ENCODE assay signal across 8 cellular contexts in genomic region chr4:151099226-151099975, GRCh38. TPM values are rescaled to one million over a fixed set of nuclear protein-coding genes. Genes with fewer than 3 reads are reported as not detected.
DNase-seq lines count a peak whose midpoint lies in the region; TF ChIP-seq lines count a peak whose summit lies in the region.

RPS3A (plus strand) TSS chr4:151099628; CDS start chr4:151099653, 25 bp downstream.

- H3K27me3 ChIP-seq in H7 (ENCODE audit: control insufficient read depth, insufficient read depth, low read length) (no peaks in the 10 kb centered on the region), neural progenitor cell (no peaks in the 10 kb centered on the region), subcutaneous abdominal adipose tissue (ENCODE audit: control insufficient read depth in 5 of 5, insufficient read depth in 4 of 5, low read length in 5 of 5) (no peaks in the 10 kb centered on the region)

- H3F3A ChIP-seq in neural progenitor cell (ENCODE audit: low read depth) = peaks cover 40% of the 10 kb centered on the region

- H3K27ac ChIP-seq in neural progenitor cell = peak within 1 kb of the TSS; percentile 89
- peak within 1 kb of the TSS; percentile 90 for H3K27ac ChIP-seq in subcutaneous abdominal adipose tissue (ENCODE audit: low read depth, low read length)

- peaks cover 42% of the 10 kb centered on the region for H3K79me2 ChIP-seq in neural progenitor cell (ENCODE audit: low read depth)

- peaks cover 20% of the 10 kb centered on the region for H3K4me1 Mint-ChIP-seq in neural progenitor cell

- H3K9me3 ChIP-seq in neural progenitor cell (ENCODE audit: low read depth) (no peaks in the 10 kb centered on the region), subcutaneous abdominal adipose tissue (ENCODE audit: control insufficient read depth in 5 of 5, low read length in 5 of 5) (no peaks in the 10 kb centered on the region)

- peak within 1 kb of the TSS; percentile 99 for H3K4me3 ChIP-seq in H7 (ENCODE audit: insufficient read depth, low read depth, low read length)
- H3K4me3 ChIP-seq in fibroblast of villous mesenchyme (ENCODE audit: low read depth, low read length) = peak within 1 kb of the TSS; percentile 95
- peak within 1 kb of the TSS; percentile 86 for H3K4me3 ChIP-seq in neural progenitor cell
- H3K4me3 ChIP-seq in subcutaneous abdominal adipose tissue (ENCODE audit: low read depth in 1 of 5, low read length in 5 of 5) = peak within 1 kb of the TSS; percentile 86 to 99 (median 98)

- H4K20me1 ChIP-seq in neural progenitor cell (ENCODE audit: low read depth) = peaks cover 46% of the 10 kb centered on the region

- peak within 1 kb of the TSS; percentile 99 for H3K27ac Mint-ChIP-seq in neural progenitor cell

- TF ChIP-seq CTCF in fibroblast of villous mesenchyme (IDR thresholded peaks at IDR 0.05; ENCODE audit: insufficient read depth, low read depth, low read length) (peak; percentile 80), neural progenitor cell (IDR thresholded peaks at IDR 0.05) (peak; percentile 86)

- H3K9me3 Mint-ChIP-seq in neural progenitor cell = peaks cover 2% of the 10 kb centered on the region

- H3K36me3 ChIP-seq in H7 (replicated peaks; ENCODE audit: control insufficient read depth, insufficient read depth, low read length) (peaks cover 27% of the 10 kb centered on the region), neural progenitor cell (peaks cover 17% of the 10 kb centered on the region), subcutaneous abdominal adipose tissue (ENCODE audit: control insufficient read depth in 5 of 5, insufficient read depth in 5 of 5, low read length in 5 of 5) (peaks cover 18 to 33% (median 26%) of the 10 kb centered on the region in 5 donors)

- DNase-seq in G401 (ENCODE audit: low spot score) (peak; percentile 97), H7 (peak; percentile 93), M059J (ENCODE audit: low read depth) (peak; percentile 90), SHP77 treated with DMSO at 0.1 percent for 48 hours (lab: John Stamatoyannopoulos, UW) (peak; percentile 63), activated gamma-delta T cell (lab: John Stamatoyannopoulos, UW) (peak; percentile 97), fibroblast of villous mesenchyme (ENCODE audit: low read depth) (peak; percentile 99), neural progenitor cell (ENCODE audit: low spot score) (peak; percentile 97)

- H2AFZ ChIP-seq in neural progenitor cell (replicated peaks) = peak within 1 kb of the TSS; percentile 98

- H3K27me3 Mint-ChIP-seq in neural progenitor cell (ENCODE audit: insufficient read depth, low read depth) = peaks cover 8% of the 10 kb centered on the region

- in situ Hi-C loops in G401 (cut with HindIII; ENCODE audit: low sequenced_read_pairs) = no loop called here

- peaks cover 25% of the 10 kb centered on the region for H3K36me3 Mint-ChIP-seq in neural progenitor cell

- H3K4me2 ChIP-seq in neural progenitor cell = peak within 1 kb of the TSS; percentile 100

- peak within 1 kb of the TSS; percentile 94 for H3K4me3 Mint-ChIP-seq in neural progenitor cell

- H3K4me1 ChIP-seq in neural progenitor cell = peaks cover 10% of the 10 kb centered on the region
- H3K4me1 ChIP-seq in subcutaneous abdominal adipose tissue (ENCODE audit: control insufficient read depth in 5 of 5, insufficient read depth in 5 of 5, low read length in 5 of 5) = peaks cover 2 to 33% (median 27%) of the 10 kb centered on the region in 5 donors

- H3K9ac ChIP-seq in neural progenitor cell = peak within 1 kb of the TSS; percentile 98
- H3K9ac ChIP-seq in subcutaneous abdominal adipose tissue (ENCODE audit: low read length in 5 of 5) = peak within 1 kb of the TSS; percentile 73 to 99 (median 90)

RNA-seq across cellular contexts. Expression of gene RPS3A, which starts in this region (rescaled TPM):
- 6,098 and 6,385 TPM in 2 replicates for total RNA-seq in G401 (2014; rRNA removed; shearing (Covaris generic))
- 2,159 and 2,810 TPM in 2 replicates for total RNA-seq in H7 (2014; rRNA removed; shearing (Covaris generic))
- total RNA-seq in M059J (2014; rRNA removed; shearing (Covaris generic)) = 1,672 and 2,009 TPM in 2 replicates
- total RNA-seq in fibroblast of villous mesenchyme (1,579 and 1,904 TPM in 2 replicates), neural progenitor cell (ENCODE audit: low replicate concordance) (6,330 and 9,356 TPM in 2 replicates)

Comparison
In these comparisons a context has a peak if more than half of its experiments do, and no peak if none do; other contexts are left out.
1. Peak in every context shown above with its lines: DNase-seq, H3K4me3 ChIP-seq and H3K27ac ChIP-seq.